In genomic region chr2:45850558-45850957, GRCh38 we compare ENCODE assay signal across 20 cellular contexts.
DNase-seq lines count a peak whose midpoint lies in the region; ATAC-seq and TF ChIP-seq lines count a peak whose summit lies in the region.
"Had no signal": no experiment of that assay in that cellular context is flagged by ENCODE, and none has a peak within 500 bp of the region (broad histone marks: within the 10 kb centered on the region; RNA-seq: fewer than 3 reads in every experiment).

No MANE protein-coding gene starts in this region.

- no peak for TF ChIP-seq CTCF in SK-N-SH (IDR thresholded peaks at IDR 0.05)
- TF ChIP-seq CTCF in brain microvascular endothelial cell (IDR thresholded peaks at IDR 0.05; ENCODE audit: low read depth, low read length, missing control alignments): no peak

- no peak overlapping the region for H2BK12ac ChIP-seq in mesenchymal stem cell (ENCODE audit: low read length in 2 of 2)

- H3K18ac ChIP-seq in mesenchymal stem cell (ENCODE audit: low read depth in 1 of 2, low read length in 2 of 2): peak overlapping the region in 1 of 2 experiments; percentile 58

- H3K4me2 ChIP-seq in SK-N-SH (no peak overlapping the region), Karpas-422 (ENCODE audit: low read depth, low read length, poor library complexity, severe bottlenecking) (peak overlapping the region; percentile 58), mesenchymal stem cell (ENCODE audit: low read length, poor library complexity, severe bottlenecking) (no peak overlapping the region)

- H3K4me1 ChIP-seq in SK-N-SH (ENCODE audit: control insufficient read depth in 1 of 2, insufficient read depth in 2 of 2, low read depth in 1 of 2, low read length in 1 of 2) (peaks cover 10 to 33% of the 10 kb centered on the region in 2 experiments; a peak in 3 of 4 replicates), Karpas-422 (ENCODE audit: low read length) (peaks cover 84% of the 10 kb centered on the region), mesenchymal stem cell (ENCODE audit: control insufficient read depth, insufficient read depth, low read depth, low read length) (peaks cover 3% of the 10 kb centered on the region)

- POLR2A ChIA-PET in SK-N-SH (lab: Yijun Ruan, JAX): interaction anchor here (0.6 kb wide), 1 partner anchor 55 kb away, joined by 3 read pairs; no protein-coding TSS in a partner anchor

- no peaks in the 10 kb centered on the region for H4K20me1 ChIP-seq in SK-N-SH (ENCODE audit: insufficient read depth)
- no peaks in the 10 kb centered on the region for H4K20me1 ChIP-seq in Karpas-422 (ENCODE audit: insufficient read depth, low read depth, low read length)

- CTCF ChIA-PET in SK-N-SH (lab: Yijun Ruan, JAX): interaction anchor here (0.9 to 2.7 kb wide), 4 partner anchors 11 to 71 kb away, joined by 3 to 10 read pairs (median 4); no protein-coding TSS in a partner anchor

- H3K9me2 ChIP-seq in SK-N-SH (no peaks in the 10 kb centered on the region), Karpas-422 (replicated peaks; ENCODE audit: insufficient read depth, low read length) (no peaks in the 10 kb centered on the region)

- H3K4me3 Mint-ChIP-seq in natural killer cell treated with Interleukin-12 subunit alpha and Interleukin-12 subunit beta and Interleukin-15 and Interleukin-18, amount 100 ng/mL, for 72 hours: no peak overlapping the region
- H3K4me3 Mint-ChIP-seq: activated CD4-positive, alpha-beta T cell treated with anti-CD3 and anti-CD28 coated beads, Interleukin-2, amount 10 ng/mL, durations not matched to agents 7 days and 5 days; activated naive CD8-positive, alpha-beta T cell treated with anti-CD3 and anti-CD28 coated beads for 36 hours; T-helper 17 cell had no signal

- in situ Hi-C loops in brain microvascular endothelial cell (cut with HindIII; ENCODE audit: low pct_ligation_motif_present, low sequenced_read_pairs): no loop called here

- no peak for TF ChIP-seq RAD21 in SK-N-SH (IDR thresholded peaks at IDR 0.05; ENCODE audit: low read length)

- DNase-seq in SK-N-SH (no peak), Karpas-422 (peak; percentile 64), NCI-H748 treated with DMSO at 0.1 percent for 48 hours (lab: John Stamatoyannopoulos, UW) (peak; percentile 80), mesenchymal stem cell (no peak), NCI-H1048 (lab: John Stamatoyannopoulos, UW) (no peak), brain microvascular endothelial cell (no peak)
- DNase-seq in natural killer cell treated with Interleukin-12 subunit alpha and Interleukin-12 subunit beta and Interleukin-15 and Interleukin-18, amount 100 ng/mL, for 72 hours (ENCODE audit: low spot score): no peak
- DNase-seq: activated CD4-positive, alpha-beta T cell treated with anti-CD3 and anti-CD28 coated beads, Interleukin-2, amount 10 ng/mL, durations not matched to agents 7 days and 5 days; activated effector memory CD4-positive, alpha-beta T cell treated with Interleukin-2 at 50 U/mL for 16 hours; activated naive CD8-positive, alpha-beta T cell treated with anti-CD3 and anti-CD28 coated beads for 36 hours; C1 segment of cervical spinal cord; MM.1S; NCI-H1694; T-helper 17 cell had no signal

- no peak for ATAC-seq in SK-N-SH treated with all-trans-retinoic acid at 6 μM for 48 hours
- ATAC-seq in natural killer cell treated with Interleukin-12 subunit alpha and Interleukin-12 subunit beta and Interleukin-15 and Interleukin-18, amount 100 ng/mL, for 72 hours: no peak
- ATAC-seq: K562, T-helper 17 cell had no signal

- H3K9me3 ChIP-seq in SK-N-SH (no peaks in the 10 kb centered on the region), Karpas-422 (ENCODE audit: low read length) (no peaks in the 10 kb centered on the region), mesenchymal stem cell (ENCODE audit: control insufficient read depth, low read length) (no peaks in the 10 kb centered on the region)
- H3K9me3 ChIP-seq: tibial nerve had no signal

- H3K4me3 ChIP-seq in SK-N-SH (ENCODE audit: low read depth in 2 of 2, low read length in 1 of 2) (no peak overlapping the region), Karpas-422 (ENCODE audit: low read length) (0 out of 2 replicates have a peak overlapping the region, but pooled peaks have one; percentile 19), mesenchymal stem cell (ENCODE audit: insufficient read depth in 1 of 2, low read depth in 1 of 2, low read length in 2 of 2) (peak overlapping the region in 1 of 2 experiments; percentile 34), brain microvascular endothelial cell (ENCODE audit: low read depth, low read length) (no peak overlapping the region)
- H3K4me3 ChIP-seq: K562, lung, tibial nerve had no signal

- no peaks in the 10 kb centered on the region for H3K9me3 Mint-ChIP-seq in natural killer cell treated with Interleukin-12 subunit alpha and Interleukin-12 subunit beta and Interleukin-15 and Interleukin-18, amount 100 ng/mL, for 72 hours
- H3K9me3 Mint-ChIP-seq: activated naive CD8-positive, alpha-beta T cell treated with anti-CD3 and anti-CD28 coated beads for 36 hours had no signal

- no peak overlapping the region for H3K27ac Mint-ChIP-seq in natural killer cell treated with Interleukin-12 subunit alpha and Interleukin-12 subunit beta and Interleukin-15 and Interleukin-18, amount 100 ng/mL, for 72 hours
- H3K27ac Mint-ChIP-seq: activated CD4-positive, alpha-beta T cell treated with anti-CD3 and anti-CD28 coated beads, Interleukin-2, amount 10 ng/mL, durations not matched to agents 7 days and 5 days; activated naive CD8-positive, alpha-beta T cell treated with anti-CD3 and anti-CD28 coated beads for 36 hours; progenitor cell of endocrine pancreas; T-helper 17 cell had no signal

- no peak overlapping the region for H2BK120ac ChIP-seq in mesenchymal stem cell (ENCODE audit: low read depth, low read length)

- H3F3A ChIP-seq in SK-N-SH (replicated peaks; ENCODE audit: insufficient read depth): peaks cover 12% of the 10 kb centered on the region

- H3K79me2 ChIP-seq in SK-N-SH (ENCODE audit: insufficient read depth) (no peaks in the 10 kb centered on the region), Karpas-422 (ENCODE audit: low read length) (peaks cover 100% of the 10 kb centered on the region)

- H2BK15ac ChIP-seq in mesenchymal stem cell (ENCODE audit: low read depth, poor library complexity, severe bottlenecking): no peak overlapping the region

- no peak overlapping the region for H4K91ac ChIP-seq in mesenchymal stem cell (ENCODE audit: low read length)

- peak overlapping the region; percentile 51 to 77; a peak in 2 of 4 replicates for H3K27ac ChIP-seq in SK-N-SH (ENCODE audit: low read depth in 2 of 2, low read length in 1 of 2)
- H3K27ac ChIP-seq in Karpas-422 (ENCODE audit: low read length): peak overlapping the region; percentile 99
- no peak overlapping the region for H3K27ac ChIP-seq in mesenchymal stem cell (ENCODE audit: low read length, poor library complexity, severe bottlenecking)
- H3K27ac ChIP-seq in brain microvascular endothelial cell: no peak overlapping the region
- H3K27ac ChIP-seq: tibial nerve, VCaP had no signal

- no peak overlapping the region for H4K8ac ChIP-seq in mesenchymal stem cell (ENCODE audit: low read length)

- H3K27me3 ChIP-seq in SK-N-SH (ENCODE audit: insufficient read depth): no peaks in the 10 kb centered on the region
- no peaks in the 10 kb centered on the region for H3K27me3 ChIP-seq in Karpas-422 (ENCODE audit: low read length)
- no peaks in the 10 kb centered on the region for H3K27me3 ChIP-seq in mesenchymal stem cell (ENCODE audit: control insufficient read depth in 1 of 2, insufficient read depth in 1 of 2, low read length in 2 of 2)
- H3K27me3 ChIP-seq in brain microvascular endothelial cell (replicated peaks): no peaks in the 10 kb centered on the region
- H3K27me3 ChIP-seq: tibial nerve had no signal

- H3K4ac ChIP-seq in mesenchymal stem cell (ENCODE audit: low read depth in 1 of 2, low read length in 2 of 2): no peak overlapping the region

- no peaks in the 10 kb centered on the region for H3K27me3 Mint-ChIP-seq in natural killer cell treated with Interleukin-12 subunit alpha and Interleukin-12 subunit beta and Interleukin-15 and Interleukin-18, amount 100 ng/mL, for 72 hours
- H3K27me3 Mint-ChIP-seq: activated CD4-positive, alpha-beta T cell treated with anti-CD3 and anti-CD28 coated beads, Interleukin-2, amount 10 ng/mL, durations not matched to agents 7 days and 5 days; activated naive CD8-positive, alpha-beta T cell treated with anti-CD3 and anti-CD28 coated beads for 36 hours; T-helper 17 cell had no signal

- no peak overlapping the region for H2AK5ac ChIP-seq in mesenchymal stem cell (ENCODE audit: low read length, severe bottlenecking)

- H3K79me1 ChIP-seq in mesenchymal stem cell (replicated peaks; ENCODE audit: low read length, poor library complexity, severe bottlenecking): peaks cover 1% of the 10 kb centered on the region

- H3K23ac ChIP-seq in mesenchymal stem cell (ENCODE audit: low read length in 2 of 2): no peak overlapping the region

- H3K4me1 Mint-ChIP-seq in natural killer cell treated with Interleukin-12 subunit alpha and Interleukin-12 subunit beta and Interleukin-15 and Interleukin-18, amount 100 ng/mL, for 72 hours (ENCODE audit: low read depth in 2 of 2): peaks cover 5 to 10% of the 10 kb centered on the region in 2 donors

- 54% methylated on average over 2 of the region's 2 CpGs for WGBS in SK-N-SH (ENCODE audit: low lambda C conversion rate)
- WGBS in mesenchymal stem cell: 98% methylated on average over 2 of the region's 2 CpGs

- peak overlapping the region in 1 of 2 experiments; percentile 18 for H3K14ac ChIP-seq in mesenchymal stem cell (ENCODE audit: low read length in 2 of 2)

- H2AFZ ChIP-seq in SK-N-SH (ENCODE audit: low read depth) (no peak overlapping the region), Karpas-422 (ENCODE audit: low read length) (no peak overlapping the region), mesenchymal stem cell (ENCODE audit: low read depth, low read length) (no peak overlapping the region)

- H3K9ac ChIP-seq in SK-N-SH (no peak overlapping the region), Karpas-422 (ENCODE audit: low read length) (peak overlapping the region; percentile 47; the same call in 1 of the 2 replicates), mesenchymal stem cell (ENCODE audit: low read length) (peak overlapping the region; percentile 82)

- H2BK5ac ChIP-seq in mesenchymal stem cell (ENCODE audit: low read depth, low read length, poor library complexity, severe bottlenecking): no peak overlapping the region

- no peak for TF ChIP-seq EP300 in SK-N-SH (IDR thresholded peaks at IDR 0.05; ENCODE audit: borderline replicate concordance in 1 of 2, low read depth in 1 of 2, low read length in 1 of 2)

- H3K36me3 ChIP-seq in SK-N-SH (replicated peaks in 1 of 2; ENCODE audit: control insufficient read depth in 1 of 2, insufficient read depth in 2 of 2, low read length in 1 of 2): no peaks in the 10 kb centered on the region
- peaks cover 47% of the 10 kb centered on the region for H3K36me3 ChIP-seq in Karpas-422 (ENCODE audit: insufficient read depth, low read length)
- H3K36me3 ChIP-seq in mesenchymal stem cell (ENCODE audit: control insufficient read depth in 1 of 2, insufficient read depth in 2 of 2, low read depth in 1 of 2, low read length in 2 of 2): peaks cover 0 to 19% of the 10 kb centered on the region in 2 experiments
- H3K36me3 ChIP-seq in brain microvascular endothelial cell (replicated peaks): no peaks in the 10 kb centered on the region

- peaks cover 4% of the 10 kb centered on the region for H3K36me3 Mint-ChIP-seq in natural killer cell treated with Interleukin-12 subunit alpha and Interleukin-12 subunit beta and Interleukin-15 and Interleukin-18, amount 100 ng/mL, for 72 hours

Comparison
In these comparisons a context has a peak if more than half of its experiments do, and no peak if none do; other contexts are left out.
1. DNase-seq: peak in Karpas-422 (single experiment) and NCI-H748 treated with DMSO at 0.1 percent for 48 hours (single experiment); none in SK-N-SH (single experiment), mesenchymal stem cell (single experiment), NCI-H1048 (single experiment), brain microvascular endothelial cell (single experiment) and natural killer cell treated with Interleukin-12 subunit alpha and Interleukin-12 subunit beta and Interleukin-15 and Interleukin-18, amount 100 ng/mL, for 72 hours (single experiment).
2. H3K27ac ChIP-seq: peak in SK-N-SH (2 of 2) and Karpas-422 (single experiment); none in mesenchymal stem cell (single experiment) and brain microvascular endothelial cell (single experiment).